ENCODE assay signal across 14 cellular contexts in the genomic region with DNA sequence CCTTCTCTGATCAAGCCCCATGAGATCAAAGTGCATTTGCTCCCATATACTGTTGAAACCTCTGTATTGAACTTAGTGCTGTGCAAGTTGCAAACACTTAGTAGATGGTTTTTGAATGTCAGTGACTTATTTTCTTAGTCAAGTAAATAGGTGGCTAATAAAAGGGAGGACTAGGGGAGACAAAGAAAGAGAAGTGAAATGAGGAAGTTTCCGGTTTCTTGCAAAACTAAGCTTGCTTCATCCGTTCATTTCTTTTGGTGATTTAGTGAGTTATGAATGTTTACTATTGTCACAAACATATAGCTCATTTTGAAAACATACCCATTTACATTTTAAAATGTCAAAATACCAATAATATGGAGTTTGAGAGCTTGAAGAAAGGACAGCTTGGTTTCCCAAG. TPM values are rescaled to one million over a fixed set of nuclear protein-coding genes. Genes with fewer than 3 reads are reported as not detected.
DNase-seq lines count a peak whose midpoint lies in the region; TF ChIP-seq lines count a peak whose summit lies in the region.
"Had no signal": no experiment of that assay in that cellular context is flagged by ENCODE, and none has a peak within 500 bp of the region (broad histone marks: within the 10 kb centered on the region; RNA-seq: fewer than 3 reads in every experiment).

No MANE protein-coding gene starts in this region.

- H3K36me3 ChIP-seq in thyroid gland (no peaks in the 10 kb centered on the region), H7 (replicated peaks; ENCODE audit: control insufficient read depth, insufficient read depth, low read length) (no peaks in the 10 kb centered on the region)

- 86% methylated on average over 2 of the region's 2 CpGs for WGBS in thyroid gland, 2 donors

- H3K4me3 ChIP-seq in NB4 (ENCODE audit: low read depth, low read length) (no peak overlapping the region), thyroid gland (replicated peaks in 1 of 3) (no peak overlapping the region), H7 (ENCODE audit: insufficient read depth, low read depth, low read length) (no peak overlapping the region)

- no peaks in the 10 kb centered on the region for H3K9me3 ChIP-seq in thyroid gland

- intact Hi-C loops in thyroid gland (cut with DNase I) = no loop called here

- peaks cover 41 to 55% of the 10 kb centered on the region in 2 donors for H3K4me1 ChIP-seq in thyroid gland

- H3K27me3 ChIP-seq in thyroid gland = no peaks in the 10 kb centered on the region
- peaks cover 4% of the 10 kb centered on the region for H3K27me3 ChIP-seq in H7 (ENCODE audit: control insufficient read depth, insufficient read depth, low read length)

- TF ChIP-seq CTCF in NB4 (IDR thresholded peaks at IDR 0.05; ENCODE audit: low read depth, low read length) (no peak), thyroid gland (IDR thresholded peaks at IDR 0.05) (no peak)

- peak overlapping the region; percentile 7 to 65 (median 22) for H3K27ac ChIP-seq in thyroid gland

- DNase-seq in CD1c-positive myeloid dendritic cell (ENCODE audit: extremely low spot score) (peak; percentile 75), NB4 (ENCODE audit: low read depth) (peak; percentile 41), SIG-M5 treated with dmso at 0.1 percent for 504 hours (lab: John Stamatoyannopoulos, UW; ENCODE audit: unreplicated experiment) (peak; percentile 86), thyroid gland (no peak), H7 (no peak), islet precursor cell (no peak)
- DNase-seq in stimulated activated CD4-positive, alpha-beta T cell treated with anti-CD3 and anti-CD28 coated beads, Interleukin-4, amount 100 ng/mL, for 4 hours = no peak
- DNase-seq: HCEC 1CT, NCI-H1092 treated with DMSO at 0.1 percent for 48 hours, NCI-H2081 treated with DMSO at 0.1 percent for 48 hours, NCI-H510A treated with DMSO at 0.1 percent for 48 hours, NCI-H82, OCI-M1, SHP77 treated with DMSO at 0.1 percent for 48 hours had no signal

- TF ChIP-seq POLR2A in NB4 (IDR thresholded peaks at IDR 0.05; ENCODE audit: extremely low read depth, insufficient read length) (no peak), thyroid gland (IDR thresholded peaks at IDR 0.05) (no peak)

RNA-seq across cellular contexts. Expression of gene ADAMTS5, which starts 23.0 kb away (rescaled TPM):
- total RNA-seq in thyroid gland = 10 to 100 TPM; 13.5 to 29.3 (median 21.3) TPM
- 0.52 and 1.5 TPM in 2 replicates for total RNA-seq in H7 (2014; rRNA removed; shearing (Covaris generic))

Comparison
In these comparisons a context has a peak if more than half of its experiments do, and no peak if none do; other contexts are left out.
1. DNase-seq: peak in CD1c-positive myeloid dendritic cell (single experiment), NB4 (single experiment) and SIG-M5 treated with dmso at 0.1 percent for 504 hours (single experiment); none in thyroid gland (0 of 2), stimulated activated CD4-positive, alpha-beta T cell treated with anti-CD3 and anti-CD28 coated beads, Interleukin-4, amount 100 ng/mL, for 4 hours (0 of 2), H7 (single experiment) and islet precursor cell (single experiment).